ENCODE assay signal across 16 cellular contexts in the genomic region with DNA sequence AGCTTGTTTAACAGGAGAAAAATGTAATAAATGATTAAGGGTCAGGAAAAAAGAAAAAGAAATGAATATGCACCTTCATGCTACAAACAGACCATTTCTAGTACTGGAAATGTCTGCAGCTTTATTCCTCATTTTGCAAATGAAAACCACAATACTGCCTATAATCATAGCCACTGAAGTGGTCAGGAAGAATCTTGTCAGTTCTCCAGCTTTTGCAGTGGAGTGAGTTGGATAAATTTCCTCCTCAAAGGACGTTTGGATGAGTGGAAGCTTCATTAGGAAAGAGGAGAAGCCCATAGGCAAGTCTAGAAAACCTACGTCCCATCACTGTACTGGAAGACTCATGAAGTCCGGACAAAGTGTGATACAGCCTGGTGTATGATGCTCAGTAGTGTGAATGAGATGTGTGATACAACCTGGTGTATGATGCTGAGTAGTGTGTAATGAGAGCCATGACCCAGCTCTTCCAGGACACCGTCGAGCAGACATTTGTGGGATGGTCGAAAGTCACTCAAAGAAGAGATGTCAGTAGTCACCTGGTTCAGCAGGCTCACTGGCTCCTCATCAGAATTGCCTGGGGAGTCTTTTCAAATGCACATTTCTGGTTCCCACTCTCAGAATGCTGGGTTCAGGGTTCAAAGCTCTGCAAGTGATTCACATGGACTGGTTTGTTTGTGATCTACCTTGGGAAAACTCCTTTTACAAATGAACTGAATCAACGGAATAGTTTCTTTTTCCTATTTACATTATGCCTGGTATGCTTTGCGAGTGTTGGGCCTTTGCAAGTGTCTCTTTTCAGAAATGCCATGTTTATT.
DNase-seq lines count a peak whose midpoint lies in the region; ATAC-seq, FAIRE-seq and TF ChIP-seq lines count a peak whose summit lies in the region.
"Had no signal": no experiment of that assay in that cellular context is flagged by ENCODE, and none has a peak within 500 bp of the region (broad histone marks: within the 10 kb centered on the region; RNA-seq: fewer than 3 reads in every experiment).

No MANE protein-coding gene starts in this region.

- 40% methylated on average over 8 of the region's 8 CpGs for WGBS in K562 (ENCODE audit: insufficient coverage, low coverage, missing lambda C conversion rate)

- H3K4me2 ChIP-seq in K562 (ENCODE audit: insufficient read depth, low read length): no peak overlapping the region
- H3K4me2 ChIP-seq in keratinocyte (ENCODE audit: control insufficient read depth, extremely low read depth, insufficient read depth, low read depth, low read length): no peak overlapping the region
- H3K4me2 ChIP-seq: BLaER1 treated with 17β-estradiol and CSF1 and Interleukin-3, amounts not matched to agents 10 nM and 100 nM had no signal

- H3K9ac ChIP-seq in NT2/D1 (ENCODE audit: insufficient read length, low read depth) (no peak overlapping the region), K562 (ENCODE audit: insufficient read depth in 1 of 2, low read depth in 2 of 2, low read length in 2 of 2) (no peak overlapping the region), keratinocyte (ENCODE audit: control insufficient read depth, extremely low read depth, insufficient read depth, low read length) (no peak overlapping the region)
- H3K9ac ChIP-seq: BLaER1 treated with 17β-estradiol and CSF1 and Interleukin-3, amounts not matched to agents 10 nM and 100 nM had no signal

- peak; percentile 24 for FAIRE-seq in GM12892 (lab: Jason Lieb, UNC)
- peak; percentile 46 for FAIRE-seq in K562 (lab: Jason Lieb, UNC)
- FAIRE-seq in keratinocyte (lab: Jason Lieb, UNC): peak; percentile 34
- FAIRE-seq: HTR-8/SVneo had no signal

- dilution Hi-C loops in keratinocyte (cut with MboI; ENCODE audit: extremely low pct_ligation_motif_present, low sequenced_read_pairs): no loop called here

- H3K27me3 ChIP-seq in NT2/D1 (ENCODE audit: insufficient read depth, insufficient read length) (no peaks in the 10 kb centered on the region), K562 (ENCODE audit: control insufficient read depth in 2 of 2, insufficient read depth in 2 of 2, low read length in 2 of 2) (no peaks in the 10 kb centered on the region), keratinocyte (ENCODE audit: control insufficient read depth, extremely low read depth, insufficient read depth, low read length) (no peaks in the 10 kb centered on the region)
- H3K27me3 ChIP-seq: BLaER1 treated with 17β-estradiol and CSF1 and Interleukin-3, amounts not matched to agents 10 nM and 100 nM had no signal

- H3K79me2 ChIP-seq in K562 (ENCODE audit: control insufficient read depth, insufficient read depth, low read length) (no peaks in the 10 kb centered on the region), keratinocyte (ENCODE audit: control insufficient read depth, insufficient read depth, low read length) (no peaks in the 10 kb centered on the region)

- TF ChIP-seq POLR2A in GM12892 (IDR thresholded peaks at IDR 0.05; ENCODE audit: low read depth, low read length): no peak
- TF ChIP-seq POLR2A in K562 (conservative IDR thresholded peaks at IDR 0.05): no peak

- H3K36me3 ChIP-seq in NT2/D1 (ENCODE audit: insufficient read depth, insufficient read length, low read length) (no peaks in the 10 kb centered on the region), K562 (ENCODE audit: control insufficient read depth, insufficient read depth, low read length) (no peaks in the 10 kb centered on the region), keratinocyte (ENCODE audit: control insufficient read depth in 2 of 2, extremely low read depth in 1 of 2, insufficient read depth in 2 of 2, low read length in 2 of 2) (no peaks in the 10 kb centered on the region)

- BruUV-seq in K562 (replicated peaks; lab: Mats Ljungman, UMichigan): no TSS peak

- no peak for TF ChIP-seq CTCF in K562 (IDR thresholded peaks at IDR 0.05 in 2 of 3, conservative IDR thresholded peaks at IDR 0.05 in 1 of 3; ENCODE audit: insufficient read depth in 2 of 3, low read depth in 1 of 3, low read length in 3 of 3)
- no peak for TF ChIP-seq CTCF in keratinocyte (optimal IDR thresholded peaks at IDR 0.05 in 1 of 3, IDR thresholded peaks at IDR 0.05 in 1 of 3, conservative IDR thresholded peaks at IDR 0.05 in 1 of 3; ENCODE audit: extremely low read depth in 1 of 3, insufficient read depth in 2 of 3, low read length in 3 of 3)

- DNase-seq in GM12892 (ENCODE audit: insufficient read length) (no peak), NT2/D1 (ENCODE audit: low read depth, low spot score) (peak; percentile 54), K562 (ENCODE audit: extremely low read depth in 1 of 4, low spot score in 3 of 4) (no peak), keratinocyte (ENCODE audit: low read depth, low spot score) (no peak), Ammon's horn (ENCODE audit: low spot score) (no peak)
- no peak for DNase-seq in activated CD4-positive, alpha-beta T cell treated with anti-CD3 and anti-CD28 coated beads, Interleukin-2, amount 50 U/mL, for 4 hours
- DNase-seq: ACHN, HCEC 1CT, KG1, NCI-H1105, NCI-H187, NCI-H446, SHP77 treated with DMSO at 0.1 percent for 48 hours had no signal

- H4K20me1 ChIP-seq in K562 (replicated peaks; ENCODE audit: control insufficient read depth, insufficient read depth, low read length): no peaks in the 10 kb centered on the region
- H4K20me1 ChIP-seq in keratinocyte (ENCODE audit: control insufficient read depth, extremely low read depth, insufficient read depth, low read length): no peaks in the 10 kb centered on the region
- H4K20me1 ChIP-seq: BLaER1 treated with 17β-estradiol and CSF1 and Interleukin-3, amounts not matched to agents 10 nM and 100 nM had no signal

- no peaks in the 10 kb centered on the region for H3K9me1 ChIP-seq in K562 (ENCODE audit: control insufficient read depth, insufficient read depth, low read length)
- H3K9me1 ChIP-seq in keratinocyte (ENCODE audit: control insufficient read depth, extremely low read depth, insufficient read depth, low read length): no peaks in the 10 kb centered on the region

- POLR2A ChIA-PET in K562 (lab: Yijun Ruan, JAX): interaction anchor here (0.9 to 1.5 kb wide), 2 partner anchors 11 to 12 kb away, joined by 3 read pairs; no protein-coding TSS in a partner anchor

- CTCF ChIA-PET in K562 (lab: Yijun Ruan, JAX; ENCODE audit: low intra/inter-chr PET ratio): no interaction called here

- TF ChIP-seq RAD21 in K562 (CRISPR knock-in tag; conservative IDR thresholded peaks at IDR 0.05 in 1 of 2, IDR thresholded peaks at IDR 0.05 in 1 of 2): no peak

- H3K4me3 ChIP-seq in NT2/D1 (ENCODE audit: insufficient read length, low read depth) (no peak overlapping the region), K562 (no peak overlapping the region), keratinocyte (ENCODE audit: control insufficient read depth in 2 of 3, extremely low read depth in 1 of 3, insufficient read depth in 2 of 3, low read depth in 1 of 3, low read length in 3 of 3) (no peak overlapping the region)
- H3K4me3 ChIP-seq: BLaER1 treated with 17β-estradiol and CSF1 and Interleukin-3, amounts not matched to agents 10 nM and 100 nM had no signal

- H2AFZ ChIP-seq in K562 (ENCODE audit: low read depth, low read length): no peak overlapping the region
- H2AFZ ChIP-seq in keratinocyte (ENCODE audit: control insufficient read depth, low read length): no peak overlapping the region

- ATAC-seq in K562 (no peak; the same call in 2 of the 3 replicates), HG02642 (IDR thresholded peaks at IDR 0.05; ENCODE audit: poor library complexity, unreplicated experiment) (no peak)

- no peak overlapping the region for H3K27ac ChIP-seq in K562 (ENCODE audit: extremely low read depth, low read depth, low read length)
- H3K27ac ChIP-seq in keratinocyte (ENCODE audit: control insufficient read depth, insufficient read depth, low read length): no peak overlapping the region
- H3K27ac ChIP-seq: BLaER1 treated with 17β-estradiol and CSF1 and Interleukin-3, amounts not matched to agents 10 nM and 100 nM had no signal

- no peak for TF ChIP-seq EP300 in K562 (IDR thresholded peaks at IDR 0.05; ENCODE audit: low read length)

- H3K4me1 ChIP-seq in NT2/D1 (ENCODE audit: insufficient read depth, insufficient read length) (peaks cover 3% of the 10 kb centered on the region), K562 (replicated peaks in 1 of 2; ENCODE audit: control insufficient read depth in 2 of 2, insufficient read depth in 2 of 2, low read length in 2 of 2) (no peaks in the 10 kb centered on the region), keratinocyte (ENCODE audit: control insufficient read depth, extremely low read depth, insufficient read depth, low read length) (peaks cover 7% of the 10 kb centered on the region)

- in situ Hi-C loops in K562 (cut with MboI): no loop called here

- H3K9me3 ChIP-seq in NT2/D1 (ENCODE audit: insufficient read depth, low read length) (peaks cover 6% of the 10 kb centered on the region), K562 (replicated peaks; ENCODE audit: control insufficient read depth, insufficient read depth, low read depth, low read length) (no peaks in the 10 kb centered on the region), keratinocyte (ENCODE audit: control insufficient read depth, low read depth, low read length) (no peaks in the 10 kb centered on the region)

- intact Hi-C loops in K562 (cut with micrococcal nuclease): no loop called here

TF ChIP-seq in K562, 482 proteins besides CTCF, POLR2A, EP300 and RAD21 (continues in another document):
- TF ChIP-seq, protein P1, sequence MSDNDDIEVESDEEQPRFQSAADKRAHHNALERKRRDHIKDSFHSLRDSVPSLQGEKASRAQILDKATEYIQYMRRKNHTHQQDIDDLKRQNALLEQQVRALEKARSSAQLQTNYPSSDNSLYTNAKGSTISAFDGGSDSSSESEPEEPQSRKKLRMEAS (CRISPR knock-in tag; IDR thresholded peaks at IDR 0.05): no peak
- TF ChIP-seq BRCA1 (IDR thresholded peaks at IDR 0.05): no peak
- no peak for TF ChIP-seq BRCA1 (CRISPR knock-in tag; IDR thresholded peaks at IDR 0.05)
- TF ChIP-seq, protein P2, sequence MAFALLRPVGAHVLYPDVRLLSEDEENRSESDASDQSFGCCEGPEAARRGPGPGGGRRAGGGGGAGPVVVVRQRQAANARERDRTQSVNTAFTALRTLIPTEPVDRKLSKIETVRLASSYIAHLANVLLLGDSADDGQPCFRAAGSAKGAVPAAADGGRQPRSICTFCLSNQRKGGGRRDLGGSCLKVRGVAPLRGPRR (CRISPR knock-in tag; IDR thresholded peaks at IDR 0.05): no peak
- TF ChIP-seq ZNF232 (CRISPR knock-in tag; IDR thresholded peaks at IDR 0.05): no peak
- no peak for TF ChIP-seq CBX8 (IDR thresholded peaks at IDR 0.05; ENCODE audit: borderline replicate concordance, extremely low read depth, low read depth, low read length, poor library complexity, severe bottlenecking)
- TF ChIP-seq RFX1 (IDR thresholded peaks at IDR 0.05): no peak
- TF ChIP-seq ARID1B (IDR thresholded peaks at IDR 0.05): no peak
- no peak for TF ChIP-seq ZNF699 (CRISPR knock-in tag; IDR thresholded peaks at IDR 0.05; ENCODE audit: insufficient replicate concordance)
- TF ChIP-seq SMC3 (conservative IDR thresholded peaks at IDR 0.05; ENCODE audit: insufficient read depth, low read depth, low read length): no peak
- no peak for TF ChIP-seq CBX5 (IDR thresholded peaks at IDR 0.05; ENCODE audit: borderline replicate concordance, low read depth)
- no peak for TF ChIP-seq NR2F6 (CRISPR knock-in tag; IDR thresholded peaks at IDR 0.05)
- no peak for TF ChIP-seq ZEB2 (IDR thresholded peaks at IDR 0.05)
